Comparison of ENCODE assay signal across 8 cellular contexts in the genomic region with DNA sequence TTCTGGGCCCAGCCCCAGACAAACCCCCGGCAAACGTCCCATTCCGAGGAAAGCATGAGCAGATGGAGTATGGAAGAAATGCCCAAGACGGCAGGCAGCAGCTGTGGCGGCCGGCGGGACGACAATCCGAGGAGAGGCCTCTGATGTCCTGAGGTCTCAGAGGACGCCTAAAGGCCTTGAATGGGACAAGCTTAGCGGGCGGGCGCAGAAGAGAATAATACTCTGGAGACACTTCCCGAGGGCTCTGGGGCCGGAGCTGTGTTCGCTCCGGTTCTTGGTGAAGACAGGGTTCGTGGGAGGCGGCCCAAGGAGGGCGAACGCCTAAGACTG. TPM values are rescaled to one million over a fixed set of nuclear protein-coding genes. Genes with fewer than 3 reads are reported as not detected.
A peak's percentile ranks its signal among the peaks of the same experiment; 100 is the strongest.
DNase-seq lines count a peak whose midpoint lies in the region; TF ChIP-seq lines count a peak whose summit lies in the region.

No MANE protein-coding gene starts in this region.

- peaks cover 50% of the 10 kb centered on the region for H3K36me3 ChIP-seq in adipocyte (ENCODE audit: control insufficient read depth, insufficient read depth, low read length, severe bottlenecking)
- peaks cover 8% of the 10 kb centered on the region for H3K36me3 ChIP-seq in kidney epithelial cell (ENCODE audit: control insufficient read depth, insufficient read depth, low read length)

- H3K9ac ChIP-seq in adipocyte (ENCODE audit: low read length), result peak overlapping the region; percentile 90

- peaks cover 45% of the 10 kb centered on the region for H3K4me1 ChIP-seq in adipocyte (ENCODE audit: control insufficient read depth, insufficient read depth, low read length)

- H3K9me3 ChIP-seq in adipocyte (ENCODE audit: control insufficient read depth, low read length), result no peaks in the 10 kb centered on the region

- H3K27ac ChIP-seq in temporal lobe (ENCODE audit: low read depth, low read length), result peak overlapping the region; percentile 92

- TF ChIP-seq CTCF in kidney epithelial cell (IDR thresholded peaks at IDR 0.05; ENCODE audit: insufficient read depth, low read length, poor library complexity, severe bottlenecking), result no peak

- peak; percentile 80 for DNase-seq in NCI-H82 (lab: John Stamatoyannopoulos, UW)
- no peak for DNase-seq in NCI-H82 treated with DMSO at 0.1 percent for 48 hours (lab: John Stamatoyannopoulos, UW; ENCODE audit: unreplicated experiment)
- no peak for DNase-seq in adipocyte (ENCODE audit: low read depth)
- DNase-seq in kidney epithelial cell (ENCODE audit: low read depth), result no peak
- DNase-seq in islet precursor cell, result no peak
- no peak for DNase-seq in stimulated activated naive CD4-positive, alpha-beta T cell (lab: John Stamatoyannopoulos, UW)
- no peak for DNase-seq in hypothalamus (lab: John Stamatoyannopoulos, UW)

- H3K27me3 ChIP-seq in adipocyte (replicated peaks; ENCODE audit: control insufficient read depth, insufficient read depth, low read length) (no peaks in the 10 kb centered on the region), kidney epithelial cell (ENCODE audit: control insufficient read depth, insufficient read depth, low read length) (no peaks in the 10 kb centered on the region)

- peak overlapping the region; percentile 96 for H3K4me3 ChIP-seq in adipocyte (ENCODE audit: low read length)
- peak overlapping the region; percentile 73 for H3K4me3 ChIP-seq in kidney epithelial cell (ENCODE audit: low read depth, low read length)

RNA-seq across cellular contexts. Expression of a gene that starts 0.5 kb away (rescaled TPM):
- total RNA-seq in kidney epithelial cell (19.2 and 23.9 TPM in 2 replicates), temporal lobe (51.9 TPM)

RNA-seq across cellular contexts. Expression of a gene that starts 17.8 kb away (rescaled TPM):
- 20.1 and 21.3 TPM in 2 replicates for total RNA-seq in kidney epithelial cell
- 13.5 TPM for total RNA-seq in temporal lobe

RNA-seq across cellular contexts. Expression of a gene that starts 20.4 kb away (rescaled TPM):
- total RNA-seq in kidney epithelial cell (18.0 and 19.9 TPM in 2 replicates), temporal lobe (39.8 TPM)

RNA-seq across cellular contexts. Expression of a gene that starts 43.0 kb away (rescaled TPM):
- 105 and 114 TPM in 2 replicates for total RNA-seq in kidney epithelial cell
- 42.3 TPM for total RNA-seq in temporal lobe

RNA-seq across cellular contexts. Expression of a gene that starts 43.6 kb away (rescaled TPM):
- total RNA-seq in kidney epithelial cell, result 204 and 206 TPM in 2 replicates
- total RNA-seq in temporal lobe, result 101 TPM
